9 cellular contexts compared by ENCODE assay signal in the genomic region with DNA sequence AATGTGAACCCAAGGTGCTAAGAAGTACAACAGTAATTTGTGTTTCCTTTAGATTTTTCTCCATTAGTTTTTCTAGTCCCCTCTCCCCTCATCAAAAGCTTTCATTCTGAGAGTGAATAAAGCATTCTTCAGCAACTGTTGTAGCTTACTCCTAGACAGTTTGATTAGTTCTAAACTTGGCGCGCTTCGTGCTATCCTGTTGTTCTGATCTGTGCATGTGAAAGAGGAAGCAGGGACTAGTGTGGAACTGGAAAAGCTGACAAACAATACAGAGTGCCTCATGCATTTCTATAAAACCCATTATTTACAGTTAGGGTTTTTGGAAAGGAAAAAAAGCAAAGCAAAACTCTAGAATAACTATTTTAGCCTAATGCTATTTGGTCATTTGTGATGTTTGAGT.
"Had no signal": no experiment of that assay in that cellular context is flagged by ENCODE, and none has a peak within 500 bp of the region (broad histone marks: within the 10 kb centered on the region; RNA-seq: fewer than 3 reads in every experiment).

No MANE protein-coding gene starts in this region.

- DNase-seq: activated CD4-positive, alpha-beta T cell treated with anti-CD3 and anti-CD28 coated beads for 1 hour; activated CD4-positive, alpha-beta T cell treated with anti-CD3 and anti-CD28 coated beads, Interleukin-2, amount 50 U/mL, for 48 hours; activated T-cell treated with anti-CD3 and anti-CD28 coated beads, Interleukin-2, amount 50 U/mL, for 4 hours; aorta; natural killer cell; stimulated activated CD4-positive, alpha-beta T cell treated with anti-CD3 and anti-CD28 coated beads, Interleukin-4, amount 100 ng/mL, for 1 hour; stimulated activated CD8-positive, alpha-beta memory T cell treated with anti-CD3 and anti-CD28 coated beads, Interleukin-4, amount 100 ng/mL, for 48 hours; upper lobe of right lung had no signal

- H3K4me1 Mint-ChIP-seq: natural killer cell had no signal

- H3K27me3 ChIP-seq: upper lobe of right lung had no signal

- H3K27ac Mint-ChIP-seq: natural killer cell; stimulated activated naive CD8-positive, alpha-beta T cell treated with anti-CD3 and anti-CD28 coated beads, Interleukin-15, Interleukin-2, amounts not matched to agents 100 ng/mL and 50 ng/mL, for 24 hours had no signal

- H3K4me3 ChIP-seq: upper lobe of right lung had no signal

- H3K9me3 ChIP-seq: upper lobe of right lung had no signal

- H3K27me3 Mint-ChIP-seq: stimulated activated naive CD8-positive, alpha-beta T cell treated with anti-CD3 and anti-CD28 coated beads, Interleukin-15, Interleukin-2, amounts not matched to agents 100 ng/mL and 50 ng/mL, for 24 hours had no signal

- H3K27ac ChIP-seq: upper lobe of right lung had no signal

- H3K36me3 ChIP-seq: upper lobe of right lung had no signal

- ATAC-seq: activated T-cell treated with anti-CD3 and anti-CD28 coated beads, Interleukin-2, amount 50 U/mL, for 4 hours; natural killer cell; upper lobe of right lung had no signal

- H3K4me3 Mint-ChIP-seq: activated T-cell treated with anti-CD3 and anti-CD28 coated beads, Interleukin-2, amount 50 U/mL, for 4 hours; natural killer cell; stimulated activated naive CD8-positive, alpha-beta T cell treated with anti-CD3 and anti-CD28 coated beads, Interleukin-15, Interleukin-2, amounts not matched to agents 100 ng/mL and 50 ng/mL, for 24 hours had no signal

- H3K4me1 ChIP-seq: upper lobe of right lung had no signal
